In the genomic region with DNA sequence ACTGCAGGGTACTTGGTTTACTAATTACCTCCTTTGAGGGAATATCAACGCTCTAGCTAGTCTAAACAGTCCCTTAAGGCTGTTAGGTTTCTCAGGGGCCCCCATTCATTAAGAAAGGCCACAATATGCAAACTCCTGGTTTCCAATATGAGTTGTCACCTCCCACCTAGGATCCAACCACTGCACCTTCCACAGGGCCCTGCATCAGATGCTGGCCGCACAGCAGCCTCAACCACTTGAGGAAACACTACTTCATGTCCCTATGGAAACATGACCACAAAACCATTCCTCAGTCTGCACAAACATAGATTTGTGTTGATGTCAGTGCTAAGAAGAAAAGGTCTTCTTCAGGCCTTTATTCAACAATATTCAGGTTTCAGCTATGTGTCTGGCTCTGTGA, we compare ENCODE assay signal across 11 cellular contexts. TPM values are rescaled to one million over a fixed set of nuclear protein-coding genes. Genes with fewer than 3 reads are reported as not detected.
DNase-seq lines count a peak whose midpoint lies in the region; ATAC-seq and TF ChIP-seq lines count a peak whose summit lies in the region.
"Had no signal": no experiment of that assay in that cellular context is flagged by ENCODE, and none has a peak within 500 bp of the region (broad histone marks: within the 10 kb centered on the region; RNA-seq: fewer than 3 reads in every experiment).

No MANE protein-coding gene starts in this region.

- no peaks in the 10 kb centered on the region for H3K36me3 ChIP-seq in CD4-positive, alpha-beta memory T cell (ENCODE audit: insufficient read depth, low read length)
- H3K36me3 ChIP-seq in hepatocyte (replicated peaks; ENCODE audit: insufficient read depth, low read depth): no peaks in the 10 kb centered on the region

- H3K9me3 Mint-ChIP-seq in CD4-positive, alpha-beta memory T cell: peaks cover 0 to 2% (median 0%) of the 10 kb centered on the region in 8 donors
- H3K9me3 Mint-ChIP-seq in effector memory CD8-positive, alpha-beta T cell: no peaks in the 10 kb centered on the region
- H3K9me3 Mint-ChIP-seq: CD4-positive, alpha-beta T cell had no signal

- intact Hi-C loops in CD4-positive, alpha-beta memory T cell (cut with micrococcal nuclease): loop anchor here (10.0 kb wide), 1 partner anchor 45 kb away; no protein-coding TSS in a partner anchor

- peaks cover 51% of the 10 kb centered on the region for H3K4me1 ChIP-seq in CD4-positive, alpha-beta memory T cell (ENCODE audit: insufficient read depth, low read length)
- H3K4me1 ChIP-seq in hepatocyte (ENCODE audit: insufficient read depth): no peaks in the 10 kb centered on the region

- H3K27ac Mint-ChIP-seq in CD4-positive, alpha-beta memory T cell: peak overlapping the region in 6 of 7 donors; percentile 11 to 65 (median 49)
- peak overlapping the region; percentile 55 to 75 for H3K27ac Mint-ChIP-seq in effector memory CD8-positive, alpha-beta T cell
- H3K27ac Mint-ChIP-seq: CD4-positive, alpha-beta T cell had no signal

- H3K27ac ChIP-seq in CD4-positive, alpha-beta memory T cell (ENCODE audit: low read depth, low read length): no peak overlapping the region
- no peak overlapping the region for H3K27ac ChIP-seq in hepatocyte
- no peak overlapping the region for H3K27ac ChIP-seq in coronary artery

- H3K79me2 ChIP-seq in hepatocyte: no peaks in the 10 kb centered on the region

- WGBS in hepatocyte (ENCODE audit: low lambda C conversion rate, missing lambda C conversion rate): 96% methylated on average over 2 of the region's 2 CpGs

- DNase-seq in CD4-positive, alpha-beta memory T cell: no peak
- DNase-seq in NCI-H2029 (lab: John Stamatoyannopoulos, UW) (peak; percentile 65), hepatocyte (ENCODE audit: low spot score) (no peak), pons (ENCODE audit: low spot score) (no peak), DMS 273 (lab: John Stamatoyannopoulos, UW; ENCODE audit: unreplicated experiment) (no peak), coronary artery (ENCODE audit: low spot score) (no peak)
- no peak for DNase-seq in effector memory CD8-positive, alpha-beta T cell
- DNase-seq: amniotic stem cell; CD4-positive, alpha-beta T cell; hippocampal formation had no signal

- no peak overlapping the region for H3K4me2 ChIP-seq in hepatocyte

- TF ChIP-seq CTCF in hepatocyte (IDR thresholded peaks at IDR 0.05; ENCODE audit: poor library complexity) (no peak), coronary artery (IDR thresholded peaks at IDR 0.05) (no peak)

- H3K4me3 Mint-ChIP-seq in CD4-positive, alpha-beta memory T cell: peak overlapping the region in 2 of 8 donors; percentile 3 to 51
- H3K4me3 Mint-ChIP-seq in effector memory CD8-positive, alpha-beta T cell: no peak overlapping the region
- H3K4me3 Mint-ChIP-seq: CD4-positive, alpha-beta T cell had no signal

- H3K4me1 Mint-ChIP-seq in CD4-positive, alpha-beta memory T cell: peaks cover 40 to 76% (median 57%) of the 10 kb centered on the region in 4 donors
- peaks cover 41 to 76% of the 10 kb centered on the region in 2 donors for H3K4me1 Mint-ChIP-seq in effector memory CD8-positive, alpha-beta T cell (ENCODE audit: low read depth in 2 of 2)

- CTCF ChIA-PET in CD4-positive, alpha-beta memory T cell (lab: Charles Lee; ENCODE audit: partially characterized antibody): interaction anchor here (1.1 kb wide), 1 partner anchor 58 kb away, joined by 5 read pairs; no protein-coding TSS in a partner anchor

- POLR2A ChIA-PET in CD4-positive, alpha-beta memory T cell (lab: Charles Lee; ENCODE audit: partially characterized antibody): interaction anchor here (0.5 to 2.9 kb wide), 3 partner anchors 37 to 53 kb away, joined by 3 to 13 read pairs (median 3); partner anchors contain the start of gene STAT4

- H3K27me3 Mint-ChIP-seq in CD4-positive, alpha-beta memory T cell: no peaks in the 10 kb centered on the region
- no peaks in the 10 kb centered on the region for H3K27me3 Mint-ChIP-seq in effector memory CD8-positive, alpha-beta T cell
- H3K27me3 Mint-ChIP-seq: CD4-positive, alpha-beta T cell had no signal

- no peaks in the 10 kb centered on the region for H4K20me1 ChIP-seq in hepatocyte (ENCODE audit: insufficient read depth, poor library complexity, severe bottlenecking)

- no peaks in the 10 kb centered on the region for H3K9me2 ChIP-seq in hepatocyte (replicated peaks; ENCODE audit: insufficient read depth)

- H3K9me3 ChIP-seq in CD4-positive, alpha-beta memory T cell (ENCODE audit: control insufficient read depth in 1 of 2, low read length in 2 of 2): no peaks in the 10 kb centered on the region
- H3K9me3 ChIP-seq in hepatocyte (ENCODE audit: low read depth): no peaks in the 10 kb centered on the region

- H3K36me3 Mint-ChIP-seq in CD4-positive, alpha-beta memory T cell: peaks cover 45% of the 10 kb centered on the region in 2 donors
- peaks cover 46% of the 10 kb centered on the region for H3K36me3 Mint-ChIP-seq in effector memory CD8-positive, alpha-beta T cell (ENCODE audit: insufficient read depth)

- H3K4me3 ChIP-seq in CD4-positive, alpha-beta memory T cell (ENCODE audit: low read length in 2 of 2): no peak overlapping the region
- H3K4me3 ChIP-seq in hepatocyte (no peak overlapping the region), coronary artery (no peak overlapping the region)

- peak; percentile 32 for ATAC-seq in GM18870 (IDR thresholded peaks at IDR 0.05; ENCODE audit: unreplicated experiment)
- ATAC-seq in effector memory CD8-positive, alpha-beta T cell (replicated peaks): no peak

- no peak overlapping the region for H2AFZ ChIP-seq in hepatocyte

- no peaks in the 10 kb centered on the region for H3K27me3 ChIP-seq in CD4-positive, alpha-beta memory T cell (ENCODE audit: insufficient read depth, low read length)
- H3K27me3 ChIP-seq in hepatocyte: peaks cover 4% of the 10 kb centered on the region

RNA-seq across cellular contexts. Expression of gene STAT4, which starts 40.9 kb away (rescaled TPM):
- 100 to 1,000 TPM; 114 to 119 TPM for total RNA-seq in CD4-positive, alpha-beta memory T cell
- polyA plus RNA-seq in CD4-positive, alpha-beta memory T cell: 10 to 100 TPM; 69.7 to 76.6 TPM
- total RNA-seq in hepatocyte: 6.1 and 6.6 TPM in 2 replicates
- 1.6 and 3.1 TPM in 2 replicates for polyA plus RNA-seq in hepatocyte

Comparison
In these comparisons a context has a peak if more than half of its experiments do, and no peak if none do; other contexts are left out.
1. RNA of gene STAT4, which starts 40.9 kb away (total RNA-seq): 114 to 119 TPM in CD4-positive, alpha-beta memory T cell; 6.1 to 6.6 TPM in hepatocyte; every median in the first group is over 10 times any median in the second.